1 cellular context compared by ENCODE assay signal in genomic region chr19:17483605-17484002, GRCh38.
TF ChIP-seq lines count a peak whose summit lies in the region.

No MANE protein-coding gene starts in this region.

TF ChIP-seq in SK-N-SH treated with all-trans-retinoic acid at 6 μM for 48 hours, 23 proteins besides CTCF, POLR2A, EP300 and RAD21 (continued from another document):
- TF ChIP-seq CREB5 (CRISPR knock-in tag; IDR thresholded peaks at IDR 0.05; ENCODE audit: low read depth), result no peak
- TF ChIP-seq SNAI2 (CRISPR knock-in tag; IDR thresholded peaks at IDR 0.05), result no peak
- TF ChIP-seq ZFP3 (CRISPR knock-in tag; IDR thresholded peaks at IDR 0.05), result no peak
- TF ChIP-seq ZNF70 (CRISPR knock-in tag; IDR thresholded peaks at IDR 0.05), result no peak
- no peak for TF ChIP-seq ISL1 (CRISPR knock-in tag; IDR thresholded peaks at IDR 0.05)
- no peak for TF ChIP-seq ZNF8 (CRISPR knock-in tag; IDR thresholded peaks at IDR 0.05)
TF ChIP-seq in SK-N-SH treated with all-trans-retinoic acid at 6 μM for 48 hours: peak in this region for 0.
